11 cellular contexts compared by ENCODE assay signal in the genomic region with DNA sequence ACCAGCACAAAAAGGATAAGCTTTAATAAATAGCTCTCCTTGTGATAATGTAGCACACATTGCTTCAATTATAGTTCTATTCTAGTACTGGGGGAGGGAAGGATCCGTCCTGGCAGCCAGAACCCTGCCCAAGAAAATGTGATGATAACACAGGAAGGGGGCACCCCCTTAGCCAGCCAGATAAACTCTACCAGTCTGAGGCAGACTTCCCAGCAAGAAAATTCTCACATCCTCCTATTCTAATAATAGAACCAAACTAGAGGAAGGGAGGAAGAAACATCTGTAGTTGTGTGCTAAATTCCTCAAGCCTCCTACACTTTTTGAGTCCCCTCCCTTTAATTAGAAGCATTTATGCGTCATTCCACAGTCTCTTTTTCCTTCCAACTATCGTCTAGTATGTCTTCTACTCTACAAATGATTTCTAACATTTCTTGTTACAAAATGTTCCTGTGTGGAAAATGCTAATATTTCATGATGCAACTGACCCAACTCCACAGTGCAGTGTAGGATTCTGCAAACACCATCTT.
DNase-seq lines count a peak whose midpoint lies in the region; ATAC-seq and TF ChIP-seq lines count a peak whose summit lies in the region.
"Had no signal": no experiment of that assay in that cellular context is flagged by ENCODE, and none has a peak within 500 bp of the region (broad histone marks: within the 10 kb centered on the region; RNA-seq: fewer than 3 reads in every experiment).

No MANE protein-coding gene starts in this region.

- H3K9me3 ChIP-seq in adipocyte (ENCODE audit: control insufficient read depth, low read length) (no peaks in the 10 kb centered on the region), cardiac muscle cell (ENCODE audit: low read depth) (no peaks in the 10 kb centered on the region), adrenal gland (replicated peaks in 1 of 3) (no peaks in the 10 kb centered on the region)
- H3K9me3 ChIP-seq: BLaER1 treated with 17β-estradiol and CSF1 and Interleukin-3, amounts not matched to agents 10 nM and 100 nM; upper lobe of right lung had no signal

- DNase-seq in AG09319 (ENCODE audit: extremely low read depth, low read depth) (peak; percentile 59), adipocyte (ENCODE audit: low read depth) (peak; percentile 77), cardiac muscle cell (ENCODE audit: low read depth in 1 of 2, low spot score in 1 of 2) (peak; percentile 29 to 66), renal cortical epithelial cell (ENCODE audit: low read depth) (peak; percentile 11), NCI-H345 (lab: John Stamatoyannopoulos, UW) (no peak), adrenal gland (no peak)
- no peak for DNase-seq in activated CD4-positive, CD25-positive, alpha-beta regulatory T cell (lab: John Stamatoyannopoulos, UW)
- DNase-seq: activated CD4-positive, alpha-beta T cell treated with anti-CD3 and anti-CD28 coated beads for 36 hours; upper lobe of right lung had no signal

- no peak for ATAC-seq in GM21619 (IDR thresholded peaks at IDR 0.05; ENCODE audit: unreplicated experiment)
- ATAC-seq: activated CD4-positive, alpha-beta T cell treated with anti-CD3 and anti-CD28 coated beads for 36 hours; upper lobe of right lung had no signal

- H3K27ac ChIP-seq in cardiac muscle cell (peak overlapping the region; percentile 76), adrenal gland (peak overlapping the region in 2 of 5 donors; percentile 19 to 59)
- H3K27ac ChIP-seq: BLaER1 treated with 17β-estradiol and CSF1 and Interleukin-3, amounts not matched to agents 10 nM and 100 nM; upper lobe of right lung had no signal

- peak overlapping the region; percentile 40 for H3K9ac ChIP-seq in adipocyte (ENCODE audit: low read length)
- H3K9ac ChIP-seq: BLaER1 treated with 17β-estradiol and CSF1 and Interleukin-3, amounts not matched to agents 10 nM and 100 nM had no signal

- H3K4me3 ChIP-seq in adipocyte (ENCODE audit: low read length), result peak overlapping the region; percentile 62
- no peak overlapping the region for H3K4me3 ChIP-seq in cardiac muscle cell
- no peak overlapping the region for H3K4me3 ChIP-seq in adrenal gland
- H3K4me3 ChIP-seq: BLaER1 treated with 17β-estradiol and CSF1 and Interleukin-3, amounts not matched to agents 10 nM and 100 nM; upper lobe of right lung had no signal

- intact Hi-C loops in adrenal gland (cut with DNase I), result no loop called here

- TF ChIP-seq POLR2A in adrenal gland (IDR thresholded peaks at IDR 0.05), result no peak

- WGBS in adrenal gland, 4 donors, result 17 to 46% (median 38%) methylated on average over 3 of the region's 3 CpGs

- H3K36me3 ChIP-seq in adipocyte (ENCODE audit: control insufficient read depth, insufficient read depth, low read length, severe bottlenecking), result no peaks in the 10 kb centered on the region
- no peaks in the 10 kb centered on the region for H3K36me3 ChIP-seq in cardiac muscle cell
- H3K36me3 ChIP-seq in adrenal gland (replicated peaks in 1 of 2), result no peaks in the 10 kb centered on the region
- H3K36me3 ChIP-seq: BLaER1 treated with 17β-estradiol and CSF1 and Interleukin-3, amounts not matched to agents 10 nM and 100 nM; upper lobe of right lung had no signal

- no peak for TF ChIP-seq CTCF in AG09319 (IDR thresholded peaks at IDR 0.05; ENCODE audit: low read depth, low read length)
- no peak for TF ChIP-seq CTCF in cardiac muscle cell (IDR thresholded peaks at IDR 0.05; ENCODE audit: low read depth, low read length)
- no peak for TF ChIP-seq CTCF in adrenal gland (IDR thresholded peaks at IDR 0.05)

- no peaks in the 10 kb centered on the region for H3K27me3 ChIP-seq in adipocyte (replicated peaks; ENCODE audit: control insufficient read depth, insufficient read depth, low read length)
- no peaks in the 10 kb centered on the region for H3K27me3 ChIP-seq in cardiac muscle cell
- H3K27me3 ChIP-seq in adrenal gland, result no peaks in the 10 kb centered on the region
- H3K27me3 ChIP-seq: BLaER1 treated with 17β-estradiol and CSF1 and Interleukin-3, amounts not matched to agents 10 nM and 100 nM; upper lobe of right lung had no signal

- H3K4me1 ChIP-seq in adipocyte (ENCODE audit: control insufficient read depth, insufficient read depth, low read length), result peaks cover 24% of the 10 kb centered on the region
- peaks cover 17% of the 10 kb centered on the region for H3K4me1 ChIP-seq in cardiac muscle cell (ENCODE audit: low read depth)
- H3K4me1 ChIP-seq in adrenal gland (replicated peaks in 1 of 2), result no peaks in the 10 kb centered on the region
- H3K4me1 ChIP-seq: upper lobe of right lung had no signal

Comparison
In these comparisons a context has a peak if more than half of its experiments do, and no peak if none do; other contexts are left out.
1. DNase-seq: peak in AG09319 (single experiment), adipocyte (single experiment), cardiac muscle cell (2 of 2) and renal cortical epithelial cell (single experiment); none in NCI-H345 (single experiment), adrenal gland (0 of 7) and activated CD4-positive, CD25-positive, alpha-beta regulatory T cell (0 of 4).